ENCODE assay signal across 1 cellular context in the genomic region with DNA sequence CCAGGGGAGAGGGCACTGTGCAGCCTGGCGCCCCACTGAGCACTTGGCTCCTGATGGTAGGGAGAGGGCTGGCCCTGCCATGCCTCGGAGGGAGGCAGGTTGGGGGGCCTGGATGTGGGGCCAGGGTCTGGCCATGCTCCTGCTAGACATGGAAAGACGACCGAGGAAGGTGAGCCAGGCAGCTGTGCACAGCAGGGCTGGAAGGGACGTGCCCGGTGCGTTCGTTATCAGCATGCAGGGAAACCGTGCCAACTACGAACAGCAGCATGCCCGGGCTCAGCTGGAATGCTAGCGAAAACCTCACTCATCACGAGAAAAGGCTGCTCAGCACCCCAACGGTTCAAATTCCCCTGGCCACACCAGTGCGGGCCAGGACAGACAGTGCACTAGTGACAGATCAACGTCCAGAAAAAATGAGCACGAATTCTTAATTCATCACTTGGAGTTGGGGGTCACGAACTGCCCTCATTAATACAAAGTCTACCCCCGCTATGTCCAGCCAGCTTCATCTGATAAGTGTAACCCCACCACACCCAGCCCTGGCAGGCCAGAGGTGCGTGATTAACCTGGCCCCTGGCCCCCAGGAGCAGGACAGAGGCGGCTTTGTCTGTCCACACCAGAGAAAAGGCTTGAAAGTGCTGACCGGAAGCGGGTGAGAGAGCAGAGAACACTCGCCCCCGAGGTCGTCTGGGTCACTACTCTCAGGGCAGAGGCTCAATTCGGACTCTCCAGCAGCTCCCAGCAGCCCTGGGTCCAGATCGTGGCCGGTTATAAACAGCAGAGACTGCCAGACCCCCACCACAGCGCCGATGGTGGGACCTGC.
TF ChIP-seq lines count a peak whose summit lies in the region.

No MANE protein-coding gene starts in this region.

TF ChIP-seq in HepG2, 621 proteins besides CTCF, POLR2A, EP300 and RAD21 (continued from another document and continues in another):
- TF ChIP-seq, protein P1, sequence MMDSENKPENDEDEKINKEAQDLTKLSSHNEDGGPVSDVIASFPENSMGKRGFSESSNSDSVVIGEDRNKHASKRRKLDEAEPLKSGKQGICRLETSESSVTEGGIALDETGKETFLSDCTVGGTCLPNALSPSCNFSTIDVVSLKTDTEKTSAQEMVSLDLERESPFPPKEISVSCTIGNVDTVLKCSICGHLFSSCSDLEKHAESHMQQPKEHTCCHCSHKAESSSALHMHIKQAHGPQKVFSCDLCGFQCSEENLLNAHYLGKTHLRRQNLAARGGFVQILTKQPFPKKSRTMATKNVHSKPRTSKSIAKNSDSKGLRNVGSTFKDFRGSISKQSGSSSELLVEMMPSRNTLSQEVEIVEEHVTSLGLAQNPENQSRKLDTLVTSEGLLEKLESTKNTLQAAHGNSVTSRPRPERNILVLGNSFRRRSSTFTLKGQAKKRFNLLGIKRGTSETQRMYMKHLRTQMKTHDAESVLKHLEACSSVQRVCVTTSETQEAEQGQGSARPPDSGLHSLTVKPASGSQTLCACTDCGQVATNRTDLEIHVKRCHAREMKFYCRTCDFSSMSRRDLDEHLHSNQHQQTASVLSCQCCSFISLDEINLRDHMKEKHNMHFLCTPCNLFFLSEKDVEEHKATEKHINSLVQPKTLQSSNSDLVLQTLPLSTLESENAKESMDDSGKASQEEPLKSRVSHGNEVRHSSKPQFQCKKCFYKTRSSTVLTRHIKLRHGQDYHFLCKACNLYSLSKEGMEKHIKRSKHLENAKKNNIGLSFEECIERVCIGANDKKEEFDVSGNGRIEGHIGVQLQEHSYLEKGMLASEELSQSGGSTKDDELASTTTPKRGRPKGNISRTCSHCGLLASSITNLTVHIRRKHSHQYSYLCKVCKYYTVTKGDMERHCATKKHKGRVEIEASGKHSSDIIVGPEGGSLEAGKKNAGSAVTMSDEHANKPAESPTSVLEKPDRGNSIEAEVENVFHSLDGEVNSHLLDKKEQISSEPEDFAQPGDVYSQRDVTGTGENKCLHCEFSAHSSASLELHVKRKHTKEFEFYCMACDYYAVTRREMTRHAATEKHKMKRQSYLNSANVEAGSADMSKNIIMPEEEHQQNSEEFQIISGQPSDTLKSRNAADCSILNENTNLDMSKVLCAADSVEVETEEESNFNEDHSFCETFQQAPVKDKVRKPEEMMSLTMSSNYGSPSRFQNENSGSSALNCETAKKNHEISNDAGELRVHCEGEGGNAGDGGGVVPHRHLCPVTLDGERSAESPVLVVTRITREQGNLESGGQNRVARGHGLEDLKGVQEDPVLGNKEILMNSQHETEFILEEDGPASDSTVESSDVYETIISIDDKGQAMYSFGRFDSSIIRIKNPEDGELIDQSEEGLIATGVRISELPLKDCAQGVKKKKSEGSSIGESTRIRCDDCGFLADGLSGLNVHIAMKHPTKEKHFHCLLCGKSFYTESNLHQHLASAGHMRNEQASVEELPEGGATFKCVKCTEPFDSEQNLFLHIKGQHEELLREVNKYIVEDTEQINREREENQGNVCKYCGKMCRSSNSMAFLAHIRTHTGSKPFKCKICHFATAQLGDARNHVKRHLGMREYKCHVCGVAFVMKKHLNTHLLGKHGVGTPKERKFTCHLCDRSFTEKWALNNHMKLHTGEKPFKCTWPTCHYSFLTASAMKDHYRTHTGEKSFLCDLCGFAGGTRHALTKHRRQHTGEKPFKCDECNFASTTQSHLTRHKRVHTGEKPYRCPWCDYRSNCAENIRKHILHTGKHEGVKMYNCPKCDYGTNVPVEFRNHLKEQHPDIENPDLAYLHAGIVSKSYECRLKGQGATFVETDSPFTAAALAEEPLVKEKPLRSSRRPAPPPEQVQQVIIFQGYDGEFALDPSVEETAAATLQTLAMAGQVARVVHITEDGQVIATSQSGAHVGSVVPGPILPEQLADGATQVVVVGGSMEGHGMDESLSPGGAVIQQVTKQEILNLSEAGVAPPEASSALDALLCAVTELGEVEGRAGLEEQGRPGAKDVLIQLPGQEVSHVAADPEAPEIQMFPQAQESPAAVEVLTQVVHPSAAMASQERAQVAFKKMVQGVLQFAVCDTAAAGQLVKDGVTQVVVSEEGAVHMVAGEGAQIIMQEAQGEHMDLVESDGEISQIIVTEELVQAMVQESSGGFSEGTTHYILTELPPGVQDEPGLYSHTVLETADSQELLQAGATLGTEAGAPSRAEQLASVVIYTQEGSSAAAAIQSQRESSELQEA (CRISPR knock-in tag; IDR thresholded peaks at IDR 0.05; ENCODE audit: not compliant biosample characterization): peak; percentile 3
- TF ChIP-seq ZNF709 (CRISPR knock-in tag; IDR thresholded peaks at IDR 0.05): no peak
- TF ChIP-seq ZNF331 (CRISPR knock-in tag; IDR thresholded peaks at IDR 0.05): no peak; the same call in 1 of the 2 replicates
- TF ChIP-seq POLR2G (IDR thresholded peaks at IDR 0.05; ENCODE audit: low read depth, low read length): peak; percentile 68
- TF ChIP-seq PCBP2 (optimal IDR thresholded peaks at IDR 0.05; ENCODE audit: low read depth, low read length, poor library complexity, severe bottlenecking): no peak
- TF ChIP-seq, protein P2, sequence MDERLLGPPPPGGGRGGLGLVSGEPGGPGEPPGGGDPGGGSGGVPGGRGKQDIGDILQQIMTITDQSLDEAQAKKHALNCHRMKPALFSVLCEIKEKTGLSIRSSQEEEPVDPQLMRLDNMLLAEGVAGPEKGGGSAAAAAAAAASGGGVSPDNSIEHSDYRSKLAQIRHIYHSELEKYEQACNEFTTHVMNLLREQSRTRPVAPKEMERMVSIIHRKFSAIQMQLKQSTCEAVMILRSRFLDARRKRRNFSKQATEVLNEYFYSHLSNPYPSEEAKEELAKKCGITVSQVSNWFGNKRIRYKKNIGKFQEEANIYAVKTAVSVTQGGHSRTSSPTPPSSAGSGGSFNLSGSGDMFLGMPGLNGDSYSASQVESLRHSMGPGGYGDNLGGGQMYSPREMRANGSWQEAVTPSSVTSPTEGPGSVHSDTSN (CRISPR knock-in tag; IDR thresholded peaks at IDR 0.05): no peak
- no peak for TF ChIP-seq KMT2A (CRISPR knock-in tag; IDR thresholded peaks at IDR 0.05)
- TF ChIP-seq ZNF333 (CRISPR knock-in tag; IDR thresholded peaks at IDR 0.05; ENCODE audit: borderline replicate concordance): no peak
- TF ChIP-seq, protein P3, sequence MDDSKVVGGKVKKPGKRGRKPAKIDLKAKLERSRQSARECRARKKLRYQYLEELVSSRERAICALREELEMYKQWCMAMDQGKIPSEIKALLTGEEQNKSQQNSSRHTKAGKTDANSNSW (CRISPR knock-in tag; IDR thresholded peaks at IDR 0.05; ENCODE audit: borderline replicate concordance): no peak
- TF ChIP-seq, protein P4, sequence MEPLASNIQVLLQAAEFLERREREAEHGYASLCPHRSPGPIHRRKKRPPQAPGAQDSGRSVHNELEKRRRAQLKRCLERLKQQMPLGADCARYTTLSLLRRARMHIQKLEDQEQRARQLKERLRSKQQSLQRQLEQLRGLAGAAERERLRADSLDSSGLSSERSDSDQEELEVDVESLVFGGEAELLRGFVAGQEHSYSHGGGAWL (CRISPR knock-in tag; IDR thresholded peaks at IDR 0.05): no peak
- TF ChIP-seq, protein P5, sequence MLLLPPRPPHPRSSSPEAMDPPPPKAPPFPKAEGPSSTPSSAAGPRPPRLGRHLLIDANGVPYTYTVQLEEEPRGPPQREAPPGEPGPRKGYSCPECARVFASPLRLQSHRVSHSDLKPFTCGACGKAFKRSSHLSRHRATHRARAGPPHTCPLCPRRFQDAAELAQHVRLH (CRISPR knock-in tag; IDR thresholded peaks at IDR 0.05; ENCODE audit: borderline replicate concordance, low read depth): peak; percentile 23; the same call in 1 of the 2 replicates
- no peak; the same call in 1 of the 2 replicates for TF ChIP-seq TCF7 (IDR thresholded peaks at IDR 0.05; ENCODE audit: low read depth)
- no peak for TF ChIP-seq ZSCAN12 (CRISPR knock-in tag; IDR thresholded peaks at IDR 0.05)
- no peak for TF ChIP-seq CEBPB (IDR thresholded peaks at IDR 0.05; ENCODE audit: borderline replicate concordance, low read depth, low read length)
- TF ChIP-seq SNRNP70 (IDR thresholded peaks at IDR 0.05; ENCODE audit: low read depth, low read length): no peak
- no peak for TF ChIP-seq FOXM1 (CRISPR knock-in tag; IDR thresholded peaks at IDR 0.05)
- no peak for TF ChIP-seq ZNF564 (CRISPR knock-in tag; IDR thresholded peaks at IDR 0.05)
- TF ChIP-seq, protein P6, sequence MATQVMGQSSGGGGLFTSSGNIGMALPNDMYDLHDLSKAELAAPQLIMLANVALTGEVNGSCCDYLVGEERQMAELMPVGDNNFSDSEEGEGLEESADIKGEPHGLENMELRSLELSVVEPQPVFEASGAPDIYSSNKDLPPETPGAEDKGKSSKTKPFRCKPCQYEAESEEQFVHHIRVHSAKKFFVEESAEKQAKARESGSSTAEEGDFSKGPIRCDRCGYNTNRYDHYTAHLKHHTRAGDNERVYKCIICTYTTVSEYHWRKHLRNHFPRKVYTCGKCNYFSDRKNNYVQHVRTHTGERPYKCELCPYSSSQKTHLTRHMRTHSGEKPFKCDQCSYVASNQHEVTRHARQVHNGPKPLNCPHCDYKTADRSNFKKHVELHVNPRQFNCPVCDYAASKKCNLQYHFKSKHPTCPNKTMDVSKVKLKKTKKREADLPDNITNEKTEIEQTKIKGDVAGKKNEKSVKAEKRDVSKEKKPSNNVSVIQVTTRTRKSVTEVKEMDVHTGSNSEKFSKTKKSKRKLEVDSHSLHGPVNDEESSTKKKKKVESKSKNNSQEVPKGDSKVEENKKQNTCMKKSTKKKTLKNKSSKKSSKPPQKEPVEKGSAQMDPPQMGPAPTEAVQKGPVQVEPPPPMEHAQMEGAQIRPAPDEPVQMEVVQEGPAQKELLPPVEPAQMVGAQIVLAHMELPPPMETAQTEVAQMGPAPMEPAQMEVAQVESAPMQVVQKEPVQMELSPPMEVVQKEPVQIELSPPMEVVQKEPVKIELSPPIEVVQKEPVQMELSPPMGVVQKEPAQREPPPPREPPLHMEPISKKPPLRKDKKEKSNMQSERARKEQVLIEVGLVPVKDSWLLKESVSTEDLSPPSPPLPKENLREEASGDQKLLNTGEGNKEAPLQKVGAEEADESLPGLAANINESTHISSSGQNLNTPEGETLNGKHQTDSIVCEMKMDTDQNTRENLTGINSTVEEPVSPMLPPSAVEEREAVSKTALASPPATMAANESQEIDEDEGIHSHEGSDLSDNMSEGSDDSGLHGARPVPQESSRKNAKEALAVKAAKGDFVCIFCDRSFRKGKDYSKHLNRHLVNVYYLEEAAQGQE (IDR thresholded peaks at IDR 0.05; ENCODE audit: borderline replicate concordance in 1 of 2, low read depth in 1 of 2, low read length in 2 of 2): no peak
- TF ChIP-seq ZNF790 (CRISPR knock-in tag; IDR thresholded peaks at IDR 0.05; ENCODE audit: borderline replicate concordance): no peak
- TF ChIP-seq, protein P7, sequence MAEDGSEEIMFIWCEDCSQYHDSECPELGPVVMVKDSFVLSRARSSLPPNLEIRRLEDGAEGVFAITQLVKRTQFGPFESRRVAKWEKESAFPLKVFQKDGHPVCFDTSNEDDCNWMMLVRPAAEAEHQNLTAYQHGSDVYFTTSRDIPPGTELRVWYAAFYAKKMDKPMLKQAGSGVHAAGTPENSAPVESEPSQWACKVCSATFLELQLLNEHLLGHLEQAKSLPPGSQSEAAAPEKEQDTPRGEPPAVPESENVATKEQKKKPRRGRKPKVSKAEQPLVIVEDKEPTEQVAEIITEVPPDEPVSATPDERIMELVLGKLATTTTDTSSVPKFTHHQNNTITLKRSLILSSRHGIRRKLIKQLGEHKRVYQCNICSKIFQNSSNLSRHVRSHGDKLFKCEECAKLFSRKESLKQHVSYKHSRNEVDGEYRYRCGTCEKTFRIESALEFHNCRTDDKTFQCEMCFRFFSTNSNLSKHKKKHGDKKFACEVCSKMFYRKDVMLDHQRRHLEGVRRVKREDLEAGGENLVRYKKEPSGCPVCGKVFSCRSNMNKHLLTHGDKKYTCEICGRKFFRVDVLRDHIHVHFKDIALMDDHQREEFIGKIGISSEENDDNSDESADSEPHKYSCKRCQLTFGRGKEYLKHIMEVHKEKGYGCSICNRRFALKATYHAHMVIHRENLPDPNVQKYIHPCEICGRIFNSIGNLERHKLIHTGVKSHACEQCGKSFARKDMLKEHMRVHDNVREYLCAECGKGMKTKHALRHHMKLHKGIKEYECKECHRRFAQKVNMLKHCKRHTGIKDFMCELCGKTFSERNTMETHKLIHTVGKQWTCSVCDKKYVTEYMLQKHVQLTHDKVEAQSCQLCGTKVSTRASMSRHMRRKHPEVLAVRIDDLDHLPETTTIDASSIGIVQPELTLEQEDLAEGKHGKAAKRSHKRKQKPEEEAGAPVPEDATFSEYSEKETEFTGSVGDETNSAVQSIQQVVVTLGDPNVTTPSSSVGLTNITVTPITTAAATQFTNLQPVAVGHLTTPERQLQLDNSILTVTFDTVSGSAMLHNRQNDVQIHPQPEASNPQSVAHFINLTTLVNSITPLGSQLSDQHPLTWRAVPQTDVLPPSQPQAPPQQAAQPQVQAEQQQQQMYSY (CRISPR knock-in tag; IDR thresholded peaks at IDR 0.05): no peak
- 0 out of 2 replicates have a peak, but pooled peaks have one; percentile 15 for TF ChIP-seq TP53 (CRISPR knock-in tag; conservative IDR thresholded peaks at IDR 0.05)
- no peak for TF ChIP-seq KMT2B (CRISPR knock-in tag; IDR thresholded peaks at IDR 0.05)
- peak; percentile 97 for TF ChIP-seq ZNF746 (CRISPR knock-in tag; IDR thresholded peaks at IDR 0.05)
- TF ChIP-seq NKX3-1 (CRISPR knock-in tag; IDR thresholded peaks at IDR 0.05): no peak
- TF ChIP-seq, protein P8, sequence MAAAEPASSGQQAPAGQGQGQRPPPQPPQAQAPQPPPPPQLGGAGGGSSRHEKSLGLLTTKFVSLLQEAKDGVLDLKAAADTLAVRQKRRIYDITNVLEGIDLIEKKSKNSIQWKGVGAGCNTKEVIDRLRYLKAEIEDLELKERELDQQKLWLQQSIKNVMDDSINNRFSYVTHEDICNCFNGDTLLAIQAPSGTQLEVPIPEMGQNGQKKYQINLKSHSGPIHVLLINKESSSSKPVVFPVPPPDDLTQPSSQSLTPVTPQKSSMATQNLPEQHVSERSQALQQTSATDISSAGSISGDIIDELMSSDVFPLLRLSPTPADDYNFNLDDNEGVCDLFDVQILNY (CRISPR knock-in tag; conservative IDR thresholded peaks at IDR 0.05): 0 out of 2 replicates have a peak, but pooled peaks have one; percentile 14
